Comparison of ENCODE assay signal across 28 cellular contexts in the genomic region with DNA sequence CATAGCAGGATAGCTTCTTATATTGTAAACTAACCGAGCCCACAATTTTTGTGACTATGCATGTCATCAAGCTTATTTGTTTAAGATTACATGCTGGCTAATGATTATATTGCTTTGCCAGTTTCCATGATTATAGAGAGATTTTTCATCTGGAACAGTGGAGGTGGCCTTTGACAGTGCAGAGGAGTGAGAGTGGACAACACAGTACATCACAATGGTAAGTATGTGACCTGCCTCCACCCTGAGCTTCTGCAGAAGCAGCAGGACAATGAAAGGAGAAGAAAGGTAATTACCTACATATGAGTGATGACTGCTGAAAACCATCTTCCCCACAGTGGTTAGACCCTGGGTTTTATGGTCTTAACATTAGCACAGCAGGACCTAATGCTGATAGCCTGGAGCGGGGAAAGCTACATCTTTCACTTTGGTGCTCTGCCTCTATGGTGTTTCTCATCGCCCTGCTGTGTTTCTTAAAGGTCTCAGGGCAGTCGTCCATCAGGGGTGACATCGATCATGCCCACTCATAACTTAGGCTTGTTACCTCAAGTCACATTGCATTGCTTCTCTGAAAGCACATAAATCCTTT.
DNase-seq lines count a peak whose midpoint lies in the region; ATAC-seq, FAIRE-seq and TF ChIP-seq lines count a peak whose summit lies in the region.
"Had no signal": no experiment of that assay in that cellular context is flagged by ENCODE, and none has a peak within 500 bp of the region (broad histone marks: within the 10 kb centered on the region; RNA-seq: fewer than 3 reads in every experiment).

No MANE protein-coding gene starts in this region.

- H3F3A ChIP-seq in neural cell (ENCODE audit: insufficient read depth, low read length, poor library complexity, severe bottlenecking): no peaks in the 10 kb centered on the region

- TF ChIP-seq POLR2A in GM12892 (IDR thresholded peaks at IDR 0.05; ENCODE audit: low read depth, low read length): no peak
- no peak for TF ChIP-seq POLR2A in heart left ventricle (IDR thresholded peaks at IDR 0.05)

- TF ChIP-seq CTCF in HEK293 (tag by site-specific recombination; IDR thresholded peaks at IDR 0.05): no peak
- no peak for TF ChIP-seq CTCF in astrocyte of the spinal cord (IDR thresholded peaks at IDR 0.05; ENCODE audit: low read depth, low read length)
- TF ChIP-seq CTCF in neural cell (IDR thresholded peaks at IDR 0.05; ENCODE audit: poor library complexity, severe bottlenecking): no peak
- TF ChIP-seq CTCF in heart left ventricle (IDR thresholded peaks at IDR 0.05): no peak

- WGBS in heart left ventricle, 4 donors: 65 to 81% (median 77%) methylated on average over 5 of the region's 5 CpGs

- POLR2A ChIA-PET in HEK293 (lab: Yijun Ruan, JAX): no interaction called here

- peak overlapping the region; percentile 53 for H3K4me2 ChIP-seq in neural cell (ENCODE audit: low read length)

- peak overlapping the region; percentile 2 for H3K9ac ChIP-seq in neural cell (ENCODE audit: low read length)

- H2AFZ ChIP-seq in neural cell (ENCODE audit: low read depth, low read length): no peak overlapping the region

- no peak for ATAC-seq in heart left ventricle
- ATAC-seq: activated CD8-positive, alpha-beta memory T cell treated with anti-CD3 and anti-CD28 coated beads, Interleukin-2, amount 10 ng/mL, durations not matched to agents 7 days and 5 days; left lobe of liver had no signal

- no peak for TF ChIP-seq EP300 in neural cell (conservative IDR thresholded peaks at IDR 0.05; ENCODE audit: poor library complexity, severe bottlenecking)

- H3K9me3 ChIP-seq in HEK293 (ENCODE audit: control insufficient read depth, insufficient read depth, low read depth, low read length) (no peaks in the 10 kb centered on the region), neural cell (ENCODE audit: low read length) (no peaks in the 10 kb centered on the region), heart left ventricle (no peaks in the 10 kb centered on the region)
- H3K9me3 ChIP-seq: adrenal gland, colonic mucosa, neutrophil, prostate gland, SJCRH30 had no signal

- no peak overlapping the region for H3K27ac ChIP-seq in HEK293 (ENCODE audit: extremely low read depth, low read depth, low read length)
- peak overlapping the region; percentile 55 for H3K27ac ChIP-seq in neural cell (ENCODE audit: low read length)
- no peak overlapping the region for H3K27ac ChIP-seq in heart left ventricle
- H3K27ac ChIP-seq: adrenal gland, colonic mucosa, neutrophil, prostate gland, SJCRH30, WERI-Rb-1 had no signal

- in situ Hi-C loops in astrocyte of the spinal cord (cut with HindIII; ENCODE audit: low sequenced_read_pairs): no loop called here

- TF ChIP-seq RAD21 in neural cell (conservative IDR thresholded peaks at IDR 0.05): no peak

- H3K4me1 ChIP-seq in HEK293 (ENCODE audit: control insufficient read depth, insufficient read depth, low read length) (no peaks in the 10 kb centered on the region), heart left ventricle (no peaks in the 10 kb centered on the region)
- H3K4me1 ChIP-seq: colonic mucosa, prostate gland had no signal

- intact Hi-C loops in heart left ventricle (cut with DNase I): no loop called here

- H3K27me3 ChIP-seq in neural cell (ENCODE audit: insufficient read depth, low read depth, low read length): no peaks in the 10 kb centered on the region
- no peaks in the 10 kb centered on the region for H3K27me3 ChIP-seq in heart left ventricle
- H3K27me3 ChIP-seq: adrenal gland, colonic mucosa, neutrophil, SJCRH30 had no signal

- FAIRE-seq in GM12892 (lab: Jason Lieb, UNC): no peak
- FAIRE-seq: GM12891, H1 had no signal

- H3K4me3 ChIP-seq in HEK293 (ENCODE audit: low read depth, low read length) (no peak overlapping the region), astrocyte of the spinal cord (ENCODE audit: low read depth, low read length) (no peak overlapping the region), neural cell (ENCODE audit: low read length) (peak overlapping the region; percentile 54), heart left ventricle (no peak overlapping the region)
- H3K4me3 ChIP-seq: adrenal gland, colonic mucosa, prostate gland, SJCRH30 had no signal

- DNase-seq in NCI-H2081 (lab: John Stamatoyannopoulos, UW): peak; percentile 59 to 76
- DNase-seq in astrocyte of the spinal cord (ENCODE audit: low read depth, low spot score): peak; percentile 64
- DNase-seq in AG08395 (ENCODE audit: low spot score): no peak
- no peak for DNase-seq in GM12892 (ENCODE audit: insufficient read length)
- no peak for DNase-seq in stimulated activated CD4-positive, alpha-beta T cell treated with anti-CD3 and anti-CD28 coated beads, Interleukin-4, amount 100 ng/mL, for 4 hours
- no peak for DNase-seq in heart left ventricle
- DNase-seq: activated CD4-positive, alpha-beta T cell treated with anti-CD3 and anti-CD28 coated beads, Interleukin-2, amount 10 ng/mL, durations not matched to agents 24 days and 14 days; activated CD8-positive, alpha-beta memory T cell treated with anti-CD3 and anti-CD28 coated beads, Interleukin-2, amount 10 ng/mL, durations not matched to agents 7 days and 5 days; activated naive CD4-positive, alpha-beta T cell treated with anti-CD3 and anti-CD28 coated beads for 36 hours; adrenal gland; colonic mucosa; effector CD8-positive, alpha-beta T cell; EL; erythroblast; mesenchymal stem cell; NCI-H1105 treated with DMSO at 0.1 percent for 48 hours; SJCRH30; stimulated activated CD4-positive, alpha-beta T cell treated with anti-CD3 and anti-CD28 coated beads, Interleukin-15, amount 100 ng/mL, for 24 hours; stimulated activated naive CD4-positive, alpha-beta T cell; T1000; WERI-Rb-1 had no signal

- no peaks in the 10 kb centered on the region for H3K79me2 ChIP-seq in neural cell (replicated peaks; ENCODE audit: insufficient read depth, low read length)

- CTCF ChIA-PET in HEK293 (lab: Yijun Ruan, JAX): interaction anchor here (0.6 to 1.4 kb wide), 3 partner anchors 19 to 1267 kb away, joined by 3 to 4 read pairs (median 4); no protein-coding TSS in a partner anchor

- no peaks in the 10 kb centered on the region for H3K36me3 ChIP-seq in HEK293 (ENCODE audit: control insufficient read depth in 2 of 2, insufficient read depth in 1 of 2, low read length in 2 of 2)
- H3K36me3 ChIP-seq in neural cell (ENCODE audit: insufficient read depth, low read length): no peaks in the 10 kb centered on the region
- no peaks in the 10 kb centered on the region for H3K36me3 ChIP-seq in heart left ventricle
- H3K36me3 ChIP-seq: adrenal gland, colonic mucosa, neutrophil, prostate gland, SJCRH30, WERI-Rb-1 had no signal

- H3K9me2 ChIP-seq in neural cell (ENCODE audit: insufficient read depth, low read length): no peaks in the 10 kb centered on the region

- no peaks in the 10 kb centered on the region for H4K20me1 ChIP-seq in neural cell (ENCODE audit: insufficient read depth)

TF ChIP-seq in HEK293, 187 proteins besides CTCF, POLR2A, EP300 and RAD21 (continues in another document):
- TF ChIP-seq TCF7L2 (IDR thresholded peaks at IDR 0.05; ENCODE audit: borderline replicate concordance, low read depth, low read length) (peak; percentile 27; the same call in 1 of the 2 replicates), ZIC2 (tag by site-specific recombination; IDR thresholded peaks at IDR 0.05) (peak; percentile 99), ZBTB1 (tag by site-specific recombination; IDR thresholded peaks at IDR 0.05) (no peak), OSR2 (tag by site-specific recombination; IDR thresholded peaks at IDR 0.05) (peak; percentile 89), ZNF202 (tag by site-specific recombination; IDR thresholded peaks at IDR 0.05; ENCODE audit: borderline replicate concordance) (no peak), FEZF1 (tag by site-specific recombination; IDR thresholded peaks at IDR 0.05) (peak; percentile 63), ZNF560 (tag by site-specific recombination; IDR thresholded peaks at IDR 0.05; ENCODE audit: borderline replicate concordance) (no peak), SCRT2 (tag by site-specific recombination; IDR thresholded peaks at IDR 0.05) (no peak), TRIM28 (IDR thresholded peaks at IDR 0.05; ENCODE audit: borderline replicate concordance, low read length) (peak; percentile 77), ZNF510 (tag by site-specific recombination; IDR thresholded peaks at IDR 0.05; ENCODE audit: insufficient replicate concordance) (no peak), KLF8 (tag by site-specific recombination; IDR thresholded peaks at IDR 0.05) (no peak)

TF ChIP-seq in neural cell, 6 proteins besides CTCF, POLR2A, EP300 and RAD21:
- TF ChIP-seq, protein P1, sequence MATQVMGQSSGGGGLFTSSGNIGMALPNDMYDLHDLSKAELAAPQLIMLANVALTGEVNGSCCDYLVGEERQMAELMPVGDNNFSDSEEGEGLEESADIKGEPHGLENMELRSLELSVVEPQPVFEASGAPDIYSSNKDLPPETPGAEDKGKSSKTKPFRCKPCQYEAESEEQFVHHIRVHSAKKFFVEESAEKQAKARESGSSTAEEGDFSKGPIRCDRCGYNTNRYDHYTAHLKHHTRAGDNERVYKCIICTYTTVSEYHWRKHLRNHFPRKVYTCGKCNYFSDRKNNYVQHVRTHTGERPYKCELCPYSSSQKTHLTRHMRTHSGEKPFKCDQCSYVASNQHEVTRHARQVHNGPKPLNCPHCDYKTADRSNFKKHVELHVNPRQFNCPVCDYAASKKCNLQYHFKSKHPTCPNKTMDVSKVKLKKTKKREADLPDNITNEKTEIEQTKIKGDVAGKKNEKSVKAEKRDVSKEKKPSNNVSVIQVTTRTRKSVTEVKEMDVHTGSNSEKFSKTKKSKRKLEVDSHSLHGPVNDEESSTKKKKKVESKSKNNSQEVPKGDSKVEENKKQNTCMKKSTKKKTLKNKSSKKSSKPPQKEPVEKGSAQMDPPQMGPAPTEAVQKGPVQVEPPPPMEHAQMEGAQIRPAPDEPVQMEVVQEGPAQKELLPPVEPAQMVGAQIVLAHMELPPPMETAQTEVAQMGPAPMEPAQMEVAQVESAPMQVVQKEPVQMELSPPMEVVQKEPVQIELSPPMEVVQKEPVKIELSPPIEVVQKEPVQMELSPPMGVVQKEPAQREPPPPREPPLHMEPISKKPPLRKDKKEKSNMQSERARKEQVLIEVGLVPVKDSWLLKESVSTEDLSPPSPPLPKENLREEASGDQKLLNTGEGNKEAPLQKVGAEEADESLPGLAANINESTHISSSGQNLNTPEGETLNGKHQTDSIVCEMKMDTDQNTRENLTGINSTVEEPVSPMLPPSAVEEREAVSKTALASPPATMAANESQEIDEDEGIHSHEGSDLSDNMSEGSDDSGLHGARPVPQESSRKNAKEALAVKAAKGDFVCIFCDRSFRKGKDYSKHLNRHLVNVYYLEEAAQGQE (IDR thresholded peaks at IDR 0.05; ENCODE audit: borderline replicate concordance): no peak
- TF ChIP-seq MXI1 (conservative IDR thresholded peaks at IDR 0.05; ENCODE audit: poor library complexity, severe bottlenecking) (no peak), SMC3 (conservative IDR thresholded peaks at IDR 0.05; ENCODE audit: poor library complexity) (no peak)
TF ChIP-seq in neural cell: peak in this region for 0.

Comparison
In these comparisons a context has a peak if more than half of its experiments do, and no peak if none do; other contexts are left out.
1. DNase-seq: peak in NCI-H2081 (2 of 2) and astrocyte of the spinal cord (single experiment); none in AG08395 (single experiment), GM12892 (single experiment), stimulated activated CD4-positive, alpha-beta T cell treated with anti-CD3 and anti-CD28 coated beads, Interleukin-4, amount 100 ng/mL, for 4 hours (0 of 2) and heart left ventricle (0 of 5).